In the genomic region with DNA sequence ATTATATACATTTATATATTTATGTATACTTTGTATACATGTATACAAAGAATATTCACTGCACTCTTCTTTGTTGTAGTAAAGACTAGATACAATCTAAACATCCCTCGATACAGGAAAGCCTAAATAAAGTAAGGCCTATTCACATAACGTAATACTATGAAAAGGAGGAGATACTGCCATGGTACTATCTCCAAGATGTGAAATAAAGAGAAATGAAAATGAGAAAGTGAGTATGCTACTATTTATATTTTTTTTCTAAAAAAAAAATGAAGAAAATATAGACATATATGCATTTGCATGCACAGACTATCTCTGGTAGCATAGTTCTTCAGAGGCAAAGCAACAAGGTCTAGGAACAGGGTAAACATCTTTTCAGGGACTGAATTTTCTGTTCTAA, we compare ENCODE assay signal across 25 cellular contexts.
"Had no signal": no experiment of that assay in that cellular context is flagged by ENCODE, and none has a peak within 500 bp of the region (broad histone marks: within the 10 kb centered on the region; RNA-seq: fewer than 3 reads in every experiment).

No MANE protein-coding gene starts in this region.

- DNase-seq: activated B cell treated with CpG ODN at 0.5 μM for 24 hours; activated CD4-positive, alpha-beta memory T cell treated with anti-CD3 and anti-CD28 coated beads for 36 hours; activated CD4-positive, alpha-beta T cell treated with anti-CD3 and anti-CD28 coated beads for 4 hours; activated CD4-positive, alpha-beta T cell treated with anti-CD3 and anti-CD28 coated beads, Interleukin-2, amount 10 ng/mL, durations not matched to agents 24 days and 14 days; activated CD4-positive, alpha-beta T cell treated with anti-CD3 and anti-CD28 coated beads, Interleukin-2, amount 50 U/mL, for 1 hour; activated CD4-positive, alpha-beta T cell treated with anti-CD3 and anti-CD28 coated beads, Interleukin-2, amount 50 U/mL, for 4 hours; activated CD4-positive, CD25-positive, alpha-beta regulatory T cell treated with anti-CD3 and anti-CD28 coated beads, Interleukin-2, amount 50 U/mL, for 72 hours; activated CD8-positive, alpha-beta memory T cell treated with anti-CD3 and anti-CD28 coated beads, Interleukin-2, amount 10 ng/mL, durations not matched to agents 7 days and 5 days; activated CD8-positive, alpha-beta memory T cell treated with anti-CD3 and anti-CD28 coated beads, Interleukin-2, amount 50 U/mL, for 48 hours; activated CD8-positive, alpha-beta T cell treated with anti-CD3 and anti-CD28 coated beads for 36 hours; activated effector memory CD4-positive, alpha-beta T cell treated with Interleukin-2 at 50 U/mL for 16 hours; activated gamma-delta T cell; activated naive CD4-positive, alpha-beta T cell treated with anti-CD3 and anti-CD28 coated beads, Interleukin-2, amount 10 ng/mL, durations not matched to agents 7 days and 5 days; activated naive CD4-positive, alpha-beta T cell treated with Interleukin-2 at 50 U/mL for 16 hours; activated naive CD8-positive, alpha-beta T cell treated with anti-CD3 and anti-CD28 coated beads, Interleukin-2, amount 10 ng/mL, durations not matched to agents 7 days and 5 days; activated naive CD8-positive, alpha-beta T cell treated with anti-CD3 and anti-CD28 coated beads, Interleukin-2, amount 50 U/mL, for 24 hours; activated T-cell treated with anti-CD3 and anti-CD28 coated beads, Interleukin-2, amount 50 U/mL, for 24 hours; activated T-cell treated with anti-CD3 and anti-CD28 coated beads, Interleukin-2, amount 50 U/mL, for 48 hours; amygdala; anterior cingulate cortex; caudate nucleus; cerebellar nuclear complex; colonic mucosa; T-helper 2 cell; T-helper 9 cell had no signal

- ATAC-seq: activated CD8-positive, alpha-beta memory T cell treated with anti-CD3 and anti-CD28 coated beads, Interleukin-2, amount 10 ng/mL, durations not matched to agents 7 days and 5 days; activated CD8-positive, alpha-beta T cell treated with anti-CD3 and anti-CD28 coated beads for 36 hours; activated naive CD8-positive, alpha-beta T cell treated with anti-CD3 and anti-CD28 coated beads, Interleukin-2, amount 50 U/mL, for 24 hours had no signal
